Comparison of ENCODE assay signal across 8 cellular contexts in the genomic region with DNA sequence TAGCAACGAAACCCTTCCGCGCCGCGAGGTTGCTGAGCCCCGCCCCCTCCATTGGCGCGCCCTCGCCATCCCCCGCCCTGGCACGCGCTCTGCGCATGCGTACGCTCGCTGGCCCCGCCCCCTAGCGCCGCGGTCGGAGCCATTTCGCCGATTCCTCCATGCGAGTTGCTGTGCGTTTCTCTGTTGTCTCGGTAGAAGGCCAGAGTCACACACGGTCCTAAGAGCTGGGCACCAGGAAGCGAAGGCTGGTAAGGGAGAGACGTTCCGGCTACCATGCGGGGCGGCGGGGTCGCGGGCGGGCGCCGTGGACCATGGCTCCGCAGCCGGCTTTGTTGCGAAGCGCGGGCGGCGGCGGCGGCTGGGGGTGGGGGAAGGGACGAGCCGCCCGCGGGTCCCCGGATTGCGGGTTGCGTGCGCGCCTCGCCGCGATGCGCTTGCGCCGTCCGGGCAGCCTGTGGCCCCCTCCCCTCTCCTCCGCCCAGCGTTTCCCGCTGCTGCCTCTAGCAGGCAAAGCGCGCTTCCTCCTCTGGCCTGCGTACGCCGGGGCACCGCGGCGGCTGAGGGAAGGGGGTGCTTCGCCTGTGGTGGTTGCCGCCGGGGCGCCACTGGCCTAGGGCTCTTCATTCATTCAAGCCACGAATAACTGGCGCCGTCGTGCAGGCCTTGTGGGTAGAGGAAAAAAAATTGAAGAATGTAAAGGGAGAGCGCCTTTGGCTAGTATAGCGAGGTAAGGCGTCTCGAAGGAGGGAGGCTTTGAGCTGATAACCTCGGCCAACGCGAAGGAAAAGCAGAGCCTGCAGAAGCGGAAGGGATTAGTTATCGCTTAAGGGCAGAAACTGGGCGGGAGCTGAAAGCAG. TPM values are rescaled to one million over a fixed set of nuclear protein-coding genes. Genes with fewer than 3 reads are reported as not detected.
DNase-seq lines count a peak whose midpoint lies in the region; ATAC-seq and TF ChIP-seq lines count a peak whose summit lies in the region.

DHX9 (plus strand) TSS at position 139 of the 857 bp plus-strand sequence. CDS start 3,220 bp downstream, outside the sequence.

- in situ Hi-C loops in GM13976 (cut with MboI; ENCODE audit: low sequenced_read_pairs, unreplicated experiment) = no loop called here

- no peaks in the 10 kb centered on the region for H3K9me3 Mint-ChIP-seq in progenitor cell of endocrine pancreas (ENCODE audit: low read depth)

- DNase-seq in GM13976 (ENCODE audit: low spot score) (peak; percentile 98), NCI-H146 (lab: John Stamatoyannopoulos, UW) (peak; percentile 96), T-helper 1 cell (peak; percentile 91 to 96 (median 92)), amniotic epithelial cell (ENCODE audit: low read depth) (peak; percentile 81), left cardiac atrium (peak; percentile 96), progenitor cell of endocrine pancreas (ENCODE audit: low spot score, unreplicated experiment) (peak; percentile 92), ureter (ENCODE audit: low spot score) (peak; percentile 95)

- intact Hi-C loops in left cardiac atrium (cut with DNase I) = no loop called here

- H3K4me1 Mint-ChIP-seq in progenitor cell of endocrine pancreas (ENCODE audit: low read depth) = peaks cover 33% of the 10 kb centered on the region

- H3K36me3 Mint-ChIP-seq in progenitor cell of endocrine pancreas (ENCODE audit: insufficient read depth) = peaks cover 12% of the 10 kb centered on the region

- peak; percentile 69 for ATAC-seq in HG02870 (IDR thresholded peaks at IDR 0.05; ENCODE audit: unreplicated experiment)
- peak; percentile 93 to 94 for ATAC-seq in left cardiac atrium

- H3K27me3 Mint-ChIP-seq in progenitor cell of endocrine pancreas = no peaks in the 10 kb centered on the region

- peak within 1 kb of the TSS; percentile 100 for H3K27ac Mint-ChIP-seq in progenitor cell of endocrine pancreas

- TF ChIP-seq CTCF in GM13976 (IDR thresholded peaks at IDR 0.05; ENCODE audit: borderline replicate concordance, control extremely low read depth, extremely low read depth, insufficient read depth, missing control alignments) (peak; percentile 19), progenitor cell of endocrine pancreas (IDR thresholded peaks at IDR 0.05; ENCODE audit: unreplicated experiment) (peak; percentile 34)

- H3K4me3 Mint-ChIP-seq in progenitor cell of endocrine pancreas (ENCODE audit: low read depth) = peak within 1 kb of the TSS; percentile 96

RNA-seq across cellular contexts. Expression of gene DHX9, which starts in this region (rescaled TPM):
- 10 to 100 TPM; 67.4 to 89.0 TPM for total RNA-seq in left cardiac atrium
- 289 and 296 TPM in 2 replicates for total RNA-seq in progenitor cell of endocrine pancreas
- 181 TPM for total RNA-seq in ureter

Comparison
In these comparisons a context has a peak if more than half of its experiments do, and no peak if none do; other contexts are left out.
1. Peak in every context shown above with its lines: DNase-seq and ATAC-seq.